In genomic region chr22:30636226-30637077, GRCh38 we compare ENCODE assay signal across 8 cellular contexts. TPM values are rescaled to one million over a fixed set of nuclear protein-coding genes. Genes with fewer than 3 reads are reported as not detected.
DNase-seq lines count a peak whose midpoint lies in the region; ATAC-seq and TF ChIP-seq lines count a peak whose summit lies in the region.

No MANE protein-coding gene starts in this region.

- no peaks in the 10 kb centered on the region for H3K36me3 Mint-ChIP-seq in MCF 10A (ENCODE audit: insufficient read depth, unreplicated experiment)
- peaks cover 5% of the 10 kb centered on the region for H3K36me3 Mint-ChIP-seq in stimulated activated effector memory CD8-positive, alpha-beta T cell treated with anti-CD3 and anti-CD28 coated beads, Interleukin-12 subunit alpha, Interleukin-12 subunit beta, amount 100 ng/mL, for 72 hours

- H3K27me3 ChIP-seq in PC-3 (ENCODE audit: low read length) (no peaks in the 10 kb centered on the region), kidney epithelial cell (ENCODE audit: control insufficient read depth, insufficient read depth, low read length) (no peaks in the 10 kb centered on the region)

- peaks cover 34% of the 10 kb centered on the region for H3K79me2 ChIP-seq in PC-3 (ENCODE audit: low read length)

- H3K4me3 ChIP-seq in GM12865 (ENCODE audit: low read depth, low read length) (peak overlapping the region; percentile 80), PC-3 (ENCODE audit: low read length) (peak overlapping the region; percentile 96), kidney epithelial cell (ENCODE audit: low read depth, low read length) (peak overlapping the region; percentile 52)

- H3K27ac ChIP-seq in PC-3 (ENCODE audit: low read length), result peak overlapping the region; percentile 32; the same call in 1 of the 2 replicates

- CTCF ChIA-PET in PC-3 (lab: Charles Lee), result interaction anchor here (0.6 to 2.7 kb wide), 3 partner anchors 10 to 128 kb away, joined by 3 to 28 read pairs (median 6); no protein-coding TSS in a partner anchor
- CTCF ChIA-PET in MCF 10A (lab: Yijun Ruan, JAX), result interaction anchor here (3.1 to 6.3 kb wide), 2 partner anchors 27 to 119 kb away, joined by 11 to 191 read pairs; no protein-coding TSS in a partner anchor

- H3K9me3 Mint-ChIP-seq in MCF 10A (ENCODE audit: unreplicated experiment), result no peaks in the 10 kb centered on the region
- no peaks in the 10 kb centered on the region for H3K9me3 Mint-ChIP-seq in stimulated activated effector memory CD8-positive, alpha-beta T cell treated with anti-CD3 and anti-CD28 coated beads, Interleukin-12 subunit alpha, Interleukin-12 subunit beta, amount 100 ng/mL, for 72 hours

- H3K4me3 Mint-ChIP-seq in MCF 10A (ENCODE audit: unreplicated experiment), result peak overlapping the region; percentile 70
- H3K4me3 Mint-ChIP-seq in stimulated activated effector memory CD8-positive, alpha-beta T cell treated with anti-CD3 and anti-CD28 coated beads, Interleukin-12 subunit alpha, Interleukin-12 subunit beta, amount 100 ng/mL, for 72 hours, result peak overlapping the region; percentile 80

- H2AFZ ChIP-seq in PC-3 (ENCODE audit: low read length), result peak overlapping the region; percentile 83

- TF ChIP-seq CTCF in GM12865 (IDR thresholded peaks at IDR 0.05; ENCODE audit: insufficient read depth, low read depth, low read length, missing control alignments) (peak; percentile 24), PC-3 (conservative IDR thresholded peaks at IDR 0.05; ENCODE audit: low read depth, low read length) (no peak), MCF 10A (IDR thresholded peaks at IDR 0.05; ENCODE audit: unreplicated experiment) (no peak), kidney epithelial cell (IDR thresholded peaks at IDR 0.05; ENCODE audit: insufficient read depth, low read length, poor library complexity, severe bottlenecking) (no peak)

- no peaks in the 10 kb centered on the region for H3K9me3 ChIP-seq in PC-3 (ENCODE audit: low read length)

- peak; percentile 9 for ATAC-seq in PC-3
- ATAC-seq in stimulated activated effector memory CD8-positive, alpha-beta T cell treated with anti-CD3 and anti-CD28 coated beads, Interleukin-12 subunit alpha, Interleukin-12 subunit beta, amount 100 ng/mL, for 72 hours, result no peak
- no peak for ATAC-seq in HG02623 (IDR thresholded peaks at IDR 0.05; ENCODE audit: unreplicated experiment)
- ATAC-seq in HG03045 (IDR thresholded peaks at IDR 0.05; ENCODE audit: unreplicated experiment), result no peak
- ATAC-seq in HG03354 (IDR thresholded peaks at IDR 0.05; ENCODE audit: poor library complexity, severe bottlenecking, unreplicated experiment), result no peak

- no peaks in the 10 kb centered on the region for H3K4me1 Mint-ChIP-seq in MCF 10A (ENCODE audit: insufficient read depth, unreplicated experiment)
- H3K4me1 Mint-ChIP-seq in stimulated activated effector memory CD8-positive, alpha-beta T cell treated with anti-CD3 and anti-CD28 coated beads, Interleukin-12 subunit alpha, Interleukin-12 subunit beta, amount 100 ng/mL, for 72 hours, result peaks cover 28% of the 10 kb centered on the region

- no peaks in the 10 kb centered on the region for H3K9me2 ChIP-seq in PC-3 (replicated peaks; ENCODE audit: low read length)

- TSS peak; percentile 47 for BruUV-seq in PC-3 (replicated peaks; lab: Mats Ljungman, UMichigan)
- no TSS peak for BruUV-seq in MCF 10A (replicated peaks; lab: Mats Ljungman, UMichigan)

- H3K36me3 ChIP-seq in PC-3 (ENCODE audit: low read depth, low read length) (no peaks in the 10 kb centered on the region), kidney epithelial cell (ENCODE audit: control insufficient read depth, insufficient read depth, low read length) (no peaks in the 10 kb centered on the region)

- H3K4me1 ChIP-seq in PC-3 (ENCODE audit: insufficient read depth, low read length), result peaks cover 23% of the 10 kb centered on the region

- H3K27ac Mint-ChIP-seq in MCF 10A (ENCODE audit: low read depth, unreplicated experiment), result peak overlapping the region; percentile 54
- H3K27ac Mint-ChIP-seq in stimulated activated effector memory CD8-positive, alpha-beta T cell treated with anti-CD3 and anti-CD28 coated beads, Interleukin-12 subunit alpha, Interleukin-12 subunit beta, amount 100 ng/mL, for 72 hours, result peak overlapping the region; percentile 93

- H3K4me2 ChIP-seq in PC-3 (ENCODE audit: low read length), result peak overlapping the region; percentile 100

- no peaks in the 10 kb centered on the region for H3K27me3 Mint-ChIP-seq in MCF 10A (ENCODE audit: insufficient read depth, unreplicated experiment)

- intact Hi-C loops in PC-3 (cut with micrococcal nuclease), result no loop called here
- intact Hi-C loops in MCF 10A (cut with micrococcal nuclease), result no loop called here

- H4K20me1 ChIP-seq in PC-3 (ENCODE audit: low read length), result no peaks in the 10 kb centered on the region

- peak overlapping the region; percentile 83 for H3K9ac ChIP-seq in PC-3 (ENCODE audit: low read length)

- H3F3A ChIP-seq in PC-3 (ENCODE audit: low read length, unreplicated experiment), result no peaks in the 10 kb centered on the region

- peak; percentile 70 for DNase-seq in GM12865 (ENCODE audit: low read depth)
- DNase-seq in PC-3, result peak; percentile 6
- peak; percentile 35 for DNase-seq in MCF 10A (ENCODE audit: unreplicated experiment)
- DNase-seq in kidney epithelial cell (ENCODE audit: low read depth), result no peak
- peak; percentile 7 to 68 for DNase-seq in stimulated activated effector memory CD8-positive, alpha-beta T cell treated with anti-CD3 and anti-CD28 coated beads, Interleukin-12 subunit alpha, Interleukin-12 subunit beta, amount 100 ng/mL, for 72 hours (ENCODE audit: low spot score in 2 of 2)

- POLR2A ChIA-PET in PC-3 (lab: Charles Lee; ENCODE audit: unreplicated experiment) (no interaction called here), MCF 10A (lab: Yijun Ruan, JAX) (interaction anchor here (0.6 to 2.8 kb wide), 5 partner anchors 7 to 118 kb away, joined by 3 to 21 read pairs (median 3); partner anchors contain the start of gene DUSP18)

RNA-seq across cellular contexts. Expression of gene SLC35E4, which starts 0.9 kb away (rescaled TPM):
- total RNA-seq in PC-3 (2014; rRNA removed), result 16.8 and 18.1 TPM in 2 replicates
- total RNA-seq in MCF 10A (2022), result 2.9 and 3.4 TPM in 2 replicates
- total RNA-seq in kidney epithelial cell, result 8.3 and 14.9 TPM in 2 replicates

RNA-seq across cellular contexts. Expression of gene TCN2, which starts 29.5 kb away (rescaled TPM):
- total RNA-seq in PC-3 (2014; rRNA removed) (1.7 and 4.2 TPM in 2 replicates), MCF 10A (2022) (1.2 and 1.4 TPM in 2 replicates), kidney epithelial cell (6.5 and 6.7 TPM in 2 replicates)

RNA-seq across cellular contexts. Expression of gene DUSP18, which starts 31.2 kb away (rescaled TPM):
- total RNA-seq in PC-3 (2014; rRNA removed) (7.7 and 11.5 TPM in 2 replicates), MCF 10A (2022) (5.6 and 6.5 TPM in 2 replicates), kidney epithelial cell (11.0 and 16.2 TPM in 2 replicates)

RNA-seq across cellular contexts. Expression of gene PES1, which starts 44.7 kb away (rescaled TPM):
- total RNA-seq in PC-3 (2014; rRNA removed), result 105 and 154 TPM in 2 replicates
- total RNA-seq in MCF 10A (2022), result 114 and 145 TPM in 2 replicates
- total RNA-seq in kidney epithelial cell, result 93.9 and 99.0 TPM in 2 replicates

RNA-seq across cellular contexts. Expression of gene OSBP2, which starts 58.2 kb away (rescaled TPM):
- 10.2 and 15.1 TPM in 2 replicates for total RNA-seq in PC-3 (2014; rRNA removed)
- 276 and 338 TPM in 2 replicates for total RNA-seq in MCF 10A (2022)
- 5.0 and 6.2 TPM in 2 replicates for total RNA-seq in kidney epithelial cell
